ENCODE assay signal across 25 cellular contexts in genomic region chr3:178588593-178588992, GRCh38. TPM values are rescaled to one million over a fixed set of nuclear protein-coding genes. Genes with fewer than 3 reads are reported as not detected.
"Had no signal": no experiment of that assay in that cellular context is flagged by ENCODE, and none has a peak within 500 bp of the region (broad histone marks: within the 10 kb centered on the region; RNA-seq: fewer than 3 reads in every experiment).

No MANE protein-coding gene starts in this region.

- H3K36me3 Mint-ChIP-seq: activated naive CD4-positive, alpha-beta T cell treated with anti-CD3 and anti-CD28 coated beads, Interleukin-2, amount 10 ng/mL, durations not matched to agents 7 days and 5 days; brain; mesothelial cell of epicardium; natural killer cell treated with Interleukin-12 subunit alpha and Interleukin-12 subunit beta and Interleukin-15 and Interleukin-18, amount 100 ng/mL, for 72 hours; stimulated activated memory B cell treated with anti-CD40 and anti-IgM and Interleukin-4, amounts not matched to agents 10 μg/mL and 1 μg/mL and 100 μg/mL, for 72 hours had no signal

- H3K4me3 Mint-ChIP-seq: activated naive CD4-positive, alpha-beta T cell treated with anti-CD3 and anti-CD28 coated beads, Interleukin-2, amount 10 ng/mL, durations not matched to agents 7 days and 5 days; activated naive CD8-positive, alpha-beta T cell treated with anti-CD3 and anti-CD28 coated beads, Interleukin-2, amount 50 U/mL, for 24 hours; mesothelial cell of epicardium; natural killer cell treated with Interleukin-12 subunit alpha and Interleukin-12 subunit beta and Interleukin-15 and Interleukin-18, amount 100 ng/mL, for 72 hours; stimulated activated memory B cell treated with anti-CD40 and anti-IgM and Interleukin-4, amounts not matched to agents 10 μg/mL and 1 μg/mL and 100 μg/mL, for 72 hours had no signal

- H3K27ac Mint-ChIP-seq: activated naive CD4-positive, alpha-beta T cell treated with anti-CD3 and anti-CD28 coated beads, Interleukin-2, amount 10 ng/mL, durations not matched to agents 7 days and 5 days; activated naive CD8-positive, alpha-beta T cell treated with anti-CD3 and anti-CD28 coated beads, Interleukin-2, amount 50 U/mL, for 24 hours; mesothelial cell of epicardium; natural killer cell treated with Interleukin-12 subunit alpha and Interleukin-12 subunit beta and Interleukin-15 and Interleukin-18, amount 100 ng/mL, for 72 hours; stimulated activated memory B cell treated with anti-CD40 and anti-IgM and Interleukin-4, amounts not matched to agents 10 μg/mL and 1 μg/mL and 100 μg/mL, for 72 hours had no signal

- DNase-seq: activated CD4-positive, alpha-beta T cell treated with anti-CD3 and anti-CD28 coated beads, Interleukin-2, amount 50 U/mL, for 1 hour; activated CD4-positive, CD25-positive, alpha-beta regulatory T cell treated with anti-CD3 and anti-CD28 coated beads, Interleukin-2, amount 50 U/mL, for 72 hours; activated CD8-positive, alpha-beta memory T cell treated with anti-CD3 and anti-CD28 coated beads, Interleukin-2, amount 50 U/mL, for 48 hours; activated effector memory CD4-positive, alpha-beta T cell treated with Interleukin-2 at 50 U/mL for 16 hours; activated naive CD4-positive, alpha-beta T cell treated with anti-CD3 and anti-CD28 coated beads, Interleukin-2, amount 10 ng/mL, durations not matched to agents 7 days and 5 days; activated naive CD8-positive, alpha-beta T cell treated with anti-CD3 and anti-CD28 coated beads, Interleukin-2, amount 50 U/mL, for 24 hours; activated T-cell treated with anti-CD3 and anti-CD28 coated beads, Interleukin-2, amount 50 U/mL, for 48 hours; anterior cingulate cortex; caudate nucleus; hippocampal formation; left colon; occipital lobe; posterior cingulate gyrus; spleen; stimulated activated CD4-positive, alpha-beta T cell treated with anti-CD3 and anti-CD28 coated beads, Interleukin-4, amount 100 ng/mL, for 4 hours had no signal

- ATAC-seq: activated naive CD8-positive, alpha-beta T cell treated with anti-CD3 and anti-CD28 coated beads, Interleukin-2, amount 50 U/mL, for 24 hours; left colon; natural killer cell treated with Interleukin-12 subunit alpha and Interleukin-12 subunit beta and Interleukin-15 and Interleukin-18, amount 100 ng/mL, for 72 hours; stimulated activated memory B cell treated with anti-CD40 and anti-IgM and Interleukin-4, amounts not matched to agents 10 μg/mL and 1 μg/mL and 100 μg/mL, for 72 hours had no signal

- H3K4me1 ChIP-seq: spleen had no signal

- H3K27ac ChIP-seq: spleen, VCaP had no signal

- H3K27me3 ChIP-seq: spleen had no signal

- H3K9me3 ChIP-seq: spleen had no signal

- H3K27me3 Mint-ChIP-seq: activated naive CD4-positive, alpha-beta T cell treated with anti-CD3 and anti-CD28 coated beads, Interleukin-2, amount 10 ng/mL, durations not matched to agents 7 days and 5 days; activated naive CD8-positive, alpha-beta T cell treated with anti-CD3 and anti-CD28 coated beads, Interleukin-2, amount 50 U/mL, for 24 hours; brain; natural killer cell treated with Interleukin-12 subunit alpha and Interleukin-12 subunit beta and Interleukin-15 and Interleukin-18, amount 100 ng/mL, for 72 hours; stimulated activated memory B cell treated with anti-CD40 and anti-IgM and Interleukin-4, amounts not matched to agents 10 μg/mL and 1 μg/mL and 100 μg/mL, for 72 hours had no signal

- H3K9me3 Mint-ChIP-seq: activated naive CD4-positive, alpha-beta T cell treated with anti-CD3 and anti-CD28 coated beads, Interleukin-2, amount 10 ng/mL, durations not matched to agents 7 days and 5 days; activated naive CD8-positive, alpha-beta T cell treated with anti-CD3 and anti-CD28 coated beads, Interleukin-2, amount 50 U/mL, for 24 hours; brain; mesothelial cell of epicardium; natural killer cell treated with Interleukin-12 subunit alpha and Interleukin-12 subunit beta and Interleukin-15 and Interleukin-18, amount 100 ng/mL, for 72 hours; stimulated activated memory B cell treated with anti-CD40 and anti-IgM and Interleukin-4, amounts not matched to agents 10 μg/mL and 1 μg/mL and 100 μg/mL, for 72 hours had no signal

- H3K4me3 ChIP-seq: spleen had no signal

- H3K36me3 ChIP-seq: spleen had no signal

- H3K4me1 Mint-ChIP-seq: activated naive CD4-positive, alpha-beta T cell treated with anti-CD3 and anti-CD28 coated beads, Interleukin-2, amount 10 ng/mL, durations not matched to agents 7 days and 5 days; activated naive CD8-positive, alpha-beta T cell treated with anti-CD3 and anti-CD28 coated beads, Interleukin-2, amount 50 U/mL, for 24 hours; stimulated activated memory B cell treated with anti-CD40 and anti-IgM and Interleukin-4, amounts not matched to agents 10 μg/mL and 1 μg/mL and 100 μg/mL, for 72 hours had no signal

RNA-seq across cellular contexts. Expression of gene KCNMB2, which starts 52.4 kb away (rescaled TPM):
- total RNA-seq: dermis microvascular lymphatic vessel endothelial cell; fibroblast of villous mesenchyme; lung microvascular endothelial cell; natural killer cell treated with Interleukin-12 subunit alpha and Interleukin-12 subunit beta and Interleukin-15 and Interleukin-18, amount 100 ng/mL, for 72 hours; renal cortical epithelial cell; ureter had no signal
